Comparison of ENCODE assay signal across 22 cellular contexts in the genomic region with DNA sequence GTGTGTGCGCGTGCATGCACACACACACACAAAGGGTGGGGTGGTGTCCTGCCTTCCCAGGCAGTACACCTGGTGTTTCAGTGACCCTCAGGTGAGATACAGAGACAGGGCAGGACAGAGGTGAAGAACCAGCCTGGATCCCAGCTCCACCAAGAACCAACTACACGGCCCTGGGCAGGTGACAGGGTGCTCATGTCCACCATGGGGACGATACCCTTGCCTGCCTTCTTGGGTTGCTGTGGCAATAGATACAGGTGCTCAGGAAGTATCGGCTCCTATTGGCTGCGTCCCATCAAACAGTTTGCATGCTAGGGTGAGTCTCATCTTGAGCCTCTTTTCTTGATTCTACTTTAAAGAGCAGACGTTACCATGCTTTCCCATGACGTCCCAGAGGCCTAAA. TPM values are rescaled to one million over a fixed set of nuclear protein-coding genes. Genes with fewer than 3 reads are reported as not detected.
"Had no signal": no experiment of that assay in that cellular context is flagged by ENCODE, and none has a peak within 500 bp of the region (broad histone marks: within the 10 kb centered on the region; RNA-seq: fewer than 3 reads in every experiment).

No MANE protein-coding gene starts in this region.

- H3K27me3 ChIP-seq: SJSA1 had no signal

- H3K9me3 ChIP-seq: SJSA1 had no signal

- H3K36me3 ChIP-seq: SJSA1 had no signal

- H3K27ac ChIP-seq: SJSA1, SK-N-MC had no signal

- FAIRE-seq: RCC 7860 had no signal

- DNase-seq: KBM-7, MV-4-11, NCI-H1048, NCI-H1105, NCI-H1417, NCI-H1436 treated with DMSO at 0.1 percent for 48 hours, NCI-H1694, NCI-H187 treated with DMSO at 0.1 percent for 48 hours, NCI-H2029 treated with DMSO at 0.1 percent for 48 hours, NCI-H2227 treated with DMSO at 0.1 percent for 48 hours, NCI-H524, NCI-H526 treated with DMSO at 0.1 percent for 48 hours, NCI-H774, Right ventricle myocardium superior, RPMI8226, SIG-M5 had no signal

- H3K4me3 ChIP-seq: SJSA1, SK-N-MC had no signal

- H3K4me1 ChIP-seq: SJSA1 had no signal

RNA-seq across cellular contexts. Expression of a gene that starts 33.7 kb away (rescaled TPM):
- total RNA-seq: HT-29, MCF 10A, NCI-H460, SJSA1 had no signal
